1 cellular context compared by ENCODE assay signal in the genomic region with DNA sequence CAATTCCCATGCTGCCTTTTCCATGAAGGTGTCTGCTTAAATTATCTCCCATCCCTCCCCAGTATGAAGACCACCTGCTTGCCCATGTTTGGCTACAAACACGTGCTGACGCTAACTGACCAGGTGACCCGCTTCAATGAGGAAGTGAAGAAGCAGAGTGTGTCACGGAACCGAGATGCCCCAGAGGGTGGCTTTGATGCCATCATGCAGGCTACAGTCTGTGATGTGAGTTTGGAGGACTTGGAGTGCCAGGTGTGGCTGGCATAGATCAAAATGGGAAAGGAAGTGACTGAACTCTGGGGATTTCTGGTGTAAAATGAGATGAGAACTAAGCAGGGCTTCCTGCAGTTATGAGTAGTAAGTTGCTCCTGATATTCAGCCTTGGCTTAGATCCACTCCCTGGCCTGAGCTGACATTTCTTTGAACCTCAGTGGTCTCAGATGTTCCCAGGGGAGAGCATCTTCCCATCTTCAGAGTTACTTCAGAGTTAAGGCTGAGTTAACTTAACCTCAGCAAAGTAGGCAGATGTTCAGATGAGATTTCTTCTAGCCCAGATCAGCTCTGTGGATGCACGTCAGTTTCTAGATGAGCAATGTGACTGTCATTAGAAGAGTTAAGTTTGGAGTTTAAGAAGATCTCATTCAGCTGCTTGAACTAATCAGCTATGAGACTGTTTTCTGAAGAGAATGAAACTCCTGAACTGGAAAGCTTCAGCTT.
TF ChIP-seq lines count a peak whose summit lies in the region.

No MANE protein-coding gene starts in this region.

TF ChIP-seq in GM12878, 131 proteins besides CTCF, POLR2A, EP300 and RAD21 (continued from another document):
- TF ChIP-seq, protein P1, sequence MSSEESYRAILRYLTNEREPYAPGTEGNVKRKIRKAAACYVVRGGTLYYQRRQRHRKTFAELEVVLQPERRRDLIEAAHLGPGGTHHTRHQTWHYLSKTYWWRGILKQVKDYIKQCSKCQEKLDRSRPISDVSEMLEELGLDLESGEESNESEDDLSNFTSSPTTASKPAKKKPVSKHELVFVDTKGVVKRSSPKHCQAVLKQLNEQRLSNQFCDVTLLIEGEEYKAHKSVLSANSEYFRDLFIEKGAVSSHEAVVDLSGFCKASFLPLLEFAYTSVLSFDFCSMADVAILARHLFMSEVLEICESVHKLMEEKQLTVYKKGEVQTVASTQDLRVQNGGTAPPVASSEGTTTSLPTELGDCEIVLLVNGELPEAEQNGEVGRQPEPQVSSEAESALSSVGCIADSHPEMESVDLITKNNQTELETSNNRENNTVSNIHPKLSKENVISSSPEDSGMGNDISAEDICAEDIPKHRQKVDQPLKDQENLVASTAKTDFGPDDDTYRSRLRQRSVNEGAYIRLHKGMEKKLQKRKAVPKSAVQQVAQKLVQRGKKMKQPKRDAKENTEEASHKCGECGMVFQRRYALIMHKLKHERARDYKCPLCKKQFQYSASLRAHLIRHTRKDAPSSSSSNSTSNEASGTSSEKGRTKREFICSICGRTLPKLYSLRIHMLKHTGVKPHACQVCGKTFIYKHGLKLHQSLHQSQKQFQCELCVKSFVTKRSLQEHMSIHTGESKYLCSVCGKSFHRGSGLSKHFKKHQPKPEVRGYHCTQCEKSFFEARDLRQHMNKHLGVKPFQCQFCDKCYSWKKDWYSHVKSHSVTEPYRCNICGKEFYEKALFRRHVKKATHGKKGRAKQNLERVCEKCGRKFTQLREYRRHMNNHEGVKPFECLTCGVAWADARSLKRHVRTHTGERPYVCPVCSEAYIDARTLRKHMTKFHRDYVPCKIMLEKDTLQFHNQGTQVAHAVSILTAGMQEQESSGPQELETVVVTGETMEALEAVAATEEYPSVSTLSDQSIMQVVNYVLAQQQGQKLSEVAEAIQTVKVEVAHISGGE (CRISPR knock-in tag; IDR thresholded peaks at IDR 0.05), result no peak
- TF ChIP-seq POLR2AphosphoS5 (IDR thresholded peaks at IDR 0.05; ENCODE audit: low read length), result 0 out of 2 replicates have a peak, but pooled peaks have one; percentile 22
- TF ChIP-seq RELB (IDR thresholded peaks at IDR 0.05; ENCODE audit: low read depth), result peak; percentile 78
- TF ChIP-seq ZBED1 (IDR thresholded peaks at IDR 0.05; ENCODE audit: borderline replicate concordance), result peak; percentile 90; the same call in 1 of the 2 replicates
- no peak for TF ChIP-seq SUZ12 (IDR thresholded peaks at IDR 0.05; ENCODE audit: unreplicated experiment)
- TF ChIP-seq ASH2L (IDR thresholded peaks at IDR 0.05; ENCODE audit: borderline replicate concordance, low read depth), result no peak
- TF ChIP-seq ZNF24 (IDR thresholded peaks at IDR 0.05), result peak; percentile 53; the same call in 1 of the 2 replicates
- TF ChIP-seq, protein P2, sequence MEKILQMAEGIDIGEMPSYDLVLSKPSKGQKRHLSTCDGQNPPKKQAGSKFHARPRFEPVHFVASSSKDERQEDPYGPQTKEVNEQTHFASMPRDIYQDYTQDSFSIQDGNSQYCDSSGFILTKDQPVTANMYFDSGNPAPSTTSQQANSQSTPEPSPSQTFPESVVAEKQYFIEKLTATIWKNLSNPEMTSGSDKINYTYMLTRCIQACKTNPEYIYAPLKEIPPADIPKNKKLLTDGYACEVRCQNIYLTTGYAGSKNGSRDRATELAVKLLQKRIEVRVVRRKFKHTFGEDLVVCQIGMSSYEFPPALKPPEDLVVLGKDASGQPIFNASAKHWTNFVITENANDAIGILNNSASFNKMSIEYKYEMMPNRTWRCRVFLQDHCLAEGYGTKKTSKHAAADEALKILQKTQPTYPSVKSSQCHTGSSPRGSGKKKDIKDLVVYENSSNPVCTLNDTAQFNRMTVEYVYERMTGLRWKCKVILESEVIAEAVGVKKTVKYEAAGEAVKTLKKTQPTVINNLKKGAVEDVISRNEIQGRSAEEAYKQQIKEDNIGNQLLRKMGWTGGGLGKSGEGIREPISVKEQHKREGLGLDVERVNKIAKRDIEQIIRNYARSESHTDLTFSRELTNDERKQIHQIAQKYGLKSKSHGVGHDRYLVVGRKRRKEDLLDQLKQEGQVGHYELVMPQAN (conservative IDR thresholded peaks at IDR 0.05), result no peak
- peak; percentile 90 for TF ChIP-seq RUNX3 (IDR thresholded peaks at IDR 0.05; ENCODE audit: low read length)
- peak; percentile 87 for TF ChIP-seq DPF2 (IDR thresholded peaks at IDR 0.05)
- TF ChIP-seq SKIL (IDR thresholded peaks at IDR 0.05; ENCODE audit: low read depth, poor library complexity, severe bottlenecking), result peak; percentile 64
- TF ChIP-seq, protein P3, sequence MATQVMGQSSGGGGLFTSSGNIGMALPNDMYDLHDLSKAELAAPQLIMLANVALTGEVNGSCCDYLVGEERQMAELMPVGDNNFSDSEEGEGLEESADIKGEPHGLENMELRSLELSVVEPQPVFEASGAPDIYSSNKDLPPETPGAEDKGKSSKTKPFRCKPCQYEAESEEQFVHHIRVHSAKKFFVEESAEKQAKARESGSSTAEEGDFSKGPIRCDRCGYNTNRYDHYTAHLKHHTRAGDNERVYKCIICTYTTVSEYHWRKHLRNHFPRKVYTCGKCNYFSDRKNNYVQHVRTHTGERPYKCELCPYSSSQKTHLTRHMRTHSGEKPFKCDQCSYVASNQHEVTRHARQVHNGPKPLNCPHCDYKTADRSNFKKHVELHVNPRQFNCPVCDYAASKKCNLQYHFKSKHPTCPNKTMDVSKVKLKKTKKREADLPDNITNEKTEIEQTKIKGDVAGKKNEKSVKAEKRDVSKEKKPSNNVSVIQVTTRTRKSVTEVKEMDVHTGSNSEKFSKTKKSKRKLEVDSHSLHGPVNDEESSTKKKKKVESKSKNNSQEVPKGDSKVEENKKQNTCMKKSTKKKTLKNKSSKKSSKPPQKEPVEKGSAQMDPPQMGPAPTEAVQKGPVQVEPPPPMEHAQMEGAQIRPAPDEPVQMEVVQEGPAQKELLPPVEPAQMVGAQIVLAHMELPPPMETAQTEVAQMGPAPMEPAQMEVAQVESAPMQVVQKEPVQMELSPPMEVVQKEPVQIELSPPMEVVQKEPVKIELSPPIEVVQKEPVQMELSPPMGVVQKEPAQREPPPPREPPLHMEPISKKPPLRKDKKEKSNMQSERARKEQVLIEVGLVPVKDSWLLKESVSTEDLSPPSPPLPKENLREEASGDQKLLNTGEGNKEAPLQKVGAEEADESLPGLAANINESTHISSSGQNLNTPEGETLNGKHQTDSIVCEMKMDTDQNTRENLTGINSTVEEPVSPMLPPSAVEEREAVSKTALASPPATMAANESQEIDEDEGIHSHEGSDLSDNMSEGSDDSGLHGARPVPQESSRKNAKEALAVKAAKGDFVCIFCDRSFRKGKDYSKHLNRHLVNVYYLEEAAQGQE (IDR thresholded peaks at IDR 0.05; ENCODE audit: low read depth, low read length), result no peak
- no peak for TF ChIP-seq POLR2AphosphoS2 (IDR thresholded peaks at IDR 0.05; ENCODE audit: low read depth, low read length)
- peak; percentile 77 for TF ChIP-seq RELA (IDR thresholded peaks at IDR 0.05; ENCODE audit: borderline replicate concordance, partially characterized antibody)
- no peak; the same call in 1 of the 2 replicates for TF ChIP-seq STAT3 (IDR thresholded peaks at IDR 0.05; ENCODE audit: low read depth, low read length)
- TF ChIP-seq SP1 (IDR thresholded peaks at IDR 0.05; ENCODE audit: low read depth, low read length), result no peak
- TF ChIP-seq CEBPB (IDR thresholded peaks at IDR 0.05; ENCODE audit: borderline replicate concordance in 1 of 2, low read depth in 2 of 2, low read length in 2 of 2), result peak in 1 of 2 experiments; percentile 82; a peak in 1 of 4 replicates
- TF ChIP-seq NBN (IDR thresholded peaks at IDR 0.05), result peak; percentile 53; the same call in 1 of the 2 replicates
- TF ChIP-seq NFXL1 (IDR thresholded peaks at IDR 0.05; ENCODE audit: borderline replicate concordance), result no peak
